1 cellular context compared by ENCODE assay signal in the genomic region with DNA sequence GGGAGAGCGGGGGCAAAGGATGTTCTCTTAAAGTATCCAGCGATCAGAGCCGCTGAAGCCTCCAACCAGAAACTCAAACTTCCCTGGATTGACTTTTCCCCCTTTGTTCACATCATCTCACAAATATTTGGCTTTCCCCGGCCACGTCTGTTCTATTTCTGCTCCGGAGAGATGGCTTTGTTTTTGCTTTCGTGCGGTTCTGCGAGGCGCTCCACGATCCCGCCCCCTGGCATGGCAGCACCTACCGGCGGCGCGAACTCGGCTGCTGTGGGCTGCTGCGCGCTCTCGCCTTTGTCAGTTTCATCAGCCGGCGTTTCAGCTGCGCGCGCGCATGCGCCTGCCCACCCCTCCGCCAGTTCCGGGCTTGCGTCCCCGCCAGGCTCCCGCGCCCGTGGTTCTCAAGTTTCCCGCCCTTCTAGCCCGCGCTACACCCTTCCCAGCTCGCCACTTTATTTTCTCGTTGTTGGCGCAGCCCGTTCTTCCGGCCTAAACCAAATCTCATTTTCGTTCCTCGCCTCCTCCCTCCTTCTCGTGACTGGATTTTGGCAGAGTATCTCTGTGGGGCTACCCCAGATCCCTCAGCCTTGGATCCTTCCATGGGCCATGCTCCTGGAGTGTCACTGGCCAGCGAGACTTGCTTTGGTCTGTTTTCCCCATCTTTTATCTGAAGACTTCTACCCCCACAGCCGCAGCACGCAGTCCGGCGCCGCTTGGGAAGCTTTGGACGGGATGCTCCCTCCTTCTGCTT.
A peak's percentile ranks its signal among the peaks of the same experiment; 100 is the strongest.
TF ChIP-seq lines count a peak whose summit lies in the region.

No MANE protein-coding gene starts in this region.

TF ChIP-seq in WTC11, 78 proteins besides CTCF, POLR2A, EP300 and RAD21 (continued from another document and continues in another):
- TF ChIP-seq ZBTB43 (CRISPR knock-in tag; IDR thresholded peaks at IDR 0.05) (0 out of 2 replicates have a peak, but pooled peaks have one; percentile 52), HMGXB4 (CRISPR knock-in tag; IDR thresholded peaks at IDR 0.05) (peak; percentile 60; the same call in 1 of the 2 replicates), TCF7 (CRISPR knock-in tag; IDR thresholded peaks at IDR 0.05; ENCODE audit: low read depth) (0 out of 2 replicates have a peak, but pooled peaks have one; percentile 52), ESRRA (CRISPR knock-in tag; IDR thresholded peaks at IDR 0.05; ENCODE audit: borderline replicate concordance) (0 out of 2 replicates have a peak, but pooled peaks have one; percentile 46), SP1 (CRISPR knock-in tag; conservative IDR thresholded peaks at IDR 0.05) (peak; percentile 56; the same call in 1 of the 2 replicates), RELA (CRISPR knock-in tag; IDR thresholded peaks at IDR 0.05; ENCODE audit: borderline replicate concordance) (0 out of 2 replicates have a peak, but pooled peaks have one; percentile 53), RORB (CRISPR knock-in tag; IDR thresholded peaks at IDR 0.05) (no peak), E2F5 (CRISPR knock-in tag; IDR thresholded peaks at IDR 0.05) (peak; percentile 99), ATF1 (CRISPR knock-in tag; IDR thresholded peaks at IDR 0.05) (0 out of 2 replicates have a peak, but pooled peaks have one; percentile 65), FOXP1 (CRISPR knock-in tag; IDR thresholded peaks at IDR 0.05; ENCODE audit: borderline replicate concordance) (0 out of 2 replicates have a peak, but pooled peaks have one; percentile 81), FOXK1 (CRISPR knock-in tag; IDR thresholded peaks at IDR 0.05) (peak; percentile 80), ZNF423 (CRISPR knock-in tag; IDR thresholded peaks at IDR 0.05) (no peak), ZNF396 (CRISPR knock-in tag; IDR thresholded peaks at IDR 0.05; ENCODE audit: borderline replicate concordance) (no peak), GRHL2 (CRISPR knock-in tag; IDR thresholded peaks at IDR 0.05; ENCODE audit: insufficient replicate concordance, severe bottlenecking) (no peak), NFE2L1 (CRISPR knock-in tag; IDR thresholded peaks at IDR 0.05) (peak; percentile 92; the same call in 1 of the 2 replicates), ZNF138 (CRISPR knock-in tag; conservative IDR thresholded peaks at IDR 0.05) (peak; percentile 68; the same call in 1 of the 2 replicates), CREB1 (CRISPR knock-in tag; IDR thresholded peaks at IDR 0.05) (peak; percentile 63; the same call in 1 of the 2 replicates), ZNF219 (CRISPR knock-in tag; IDR thresholded peaks at IDR 0.05; ENCODE audit: borderline replicate concordance) (no peak), GTF2I (CRISPR knock-in tag; conservative IDR thresholded peaks at IDR 0.05) (no peak), CREM (CRISPR knock-in tag; IDR thresholded peaks at IDR 0.05) (peak; percentile 77; the same call in 1 of the 2 replicates), FOXJ3 (CRISPR knock-in tag; IDR thresholded peaks at IDR 0.05; ENCODE audit: borderline replicate concordance) (no peak), ZNF416 (CRISPR knock-in tag; IDR thresholded peaks at IDR 0.05) (no peak), MAX (CRISPR knock-in tag; IDR thresholded peaks at IDR 0.05) (peak; percentile 96), OVOL2 (CRISPR knock-in tag; IDR thresholded peaks at IDR 0.05; ENCODE audit: borderline replicate concordance) (no peak), NR2C2 (CRISPR knock-in tag; IDR thresholded peaks at IDR 0.05) (no peak), TEAD1 (CRISPR knock-in tag; IDR thresholded peaks at IDR 0.05) (peak; percentile 83; the same call in 1 of the 2 replicates), ZNF232 (CRISPR knock-in tag; IDR thresholded peaks at IDR 0.05) (peak; percentile 82; the same call in 1 of the 2 replicates), NR3C1 (CRISPR knock-in tag; conservative IDR thresholded peaks at IDR 0.05; ENCODE audit: low read depth) (0 out of 2 replicates have a peak, but pooled peaks have one; percentile 44), JAZF1 (CRISPR knock-in tag; IDR thresholded peaks at IDR 0.05) (no peak), NFYB (CRISPR knock-in tag; conservative IDR thresholded peaks at IDR 0.05; ENCODE audit: low read depth) (no peak), ETV6 (CRISPR knock-in tag; IDR thresholded peaks at IDR 0.05) (peak; percentile 76; the same call in 1 of the 2 replicates), ZNF317 (CRISPR knock-in tag; IDR thresholded peaks at IDR 0.05; ENCODE audit: borderline replicate concordance, low read depth) (0 out of 2 replicates have a peak, but pooled peaks have one; percentile 46), IRF1 (CRISPR knock-in tag; IDR thresholded peaks at IDR 0.05) (peak; percentile 86)
- TF ChIP-seq, protein P1, sequence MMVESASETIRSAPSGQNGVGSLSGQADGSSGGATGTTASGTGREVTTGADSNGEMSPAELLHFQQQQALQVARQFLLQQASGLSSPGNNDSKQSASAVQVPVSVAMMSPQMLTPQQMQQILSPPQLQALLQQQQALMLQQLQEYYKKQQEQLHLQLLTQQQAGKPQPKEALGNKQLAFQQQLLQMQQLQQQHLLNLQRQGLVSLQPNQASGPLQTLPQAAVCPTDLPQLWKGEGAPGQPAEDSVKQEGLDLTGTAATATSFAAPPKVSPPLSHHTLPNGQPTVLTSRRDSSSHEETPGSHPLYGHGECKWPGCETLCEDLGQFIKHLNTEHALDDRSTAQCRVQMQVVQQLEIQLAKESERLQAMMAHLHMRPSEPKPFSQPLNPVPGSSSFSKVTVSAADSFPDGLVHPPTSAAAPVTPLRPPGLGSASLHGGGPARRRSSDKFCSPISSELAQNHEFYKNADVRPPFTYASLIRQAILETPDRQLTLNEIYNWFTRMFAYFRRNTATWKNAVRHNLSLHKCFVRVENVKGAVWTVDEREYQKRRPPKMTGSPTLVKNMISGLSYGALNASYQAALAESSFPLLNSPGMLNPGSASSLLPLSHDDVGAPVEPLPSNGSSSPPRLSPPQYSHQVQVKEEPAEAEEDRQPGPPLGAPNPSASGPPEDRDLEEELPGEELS (CRISPR knock-in tag; IDR thresholded peaks at IDR 0.05), result peak; percentile 70
- TF ChIP-seq, protein P2, sequence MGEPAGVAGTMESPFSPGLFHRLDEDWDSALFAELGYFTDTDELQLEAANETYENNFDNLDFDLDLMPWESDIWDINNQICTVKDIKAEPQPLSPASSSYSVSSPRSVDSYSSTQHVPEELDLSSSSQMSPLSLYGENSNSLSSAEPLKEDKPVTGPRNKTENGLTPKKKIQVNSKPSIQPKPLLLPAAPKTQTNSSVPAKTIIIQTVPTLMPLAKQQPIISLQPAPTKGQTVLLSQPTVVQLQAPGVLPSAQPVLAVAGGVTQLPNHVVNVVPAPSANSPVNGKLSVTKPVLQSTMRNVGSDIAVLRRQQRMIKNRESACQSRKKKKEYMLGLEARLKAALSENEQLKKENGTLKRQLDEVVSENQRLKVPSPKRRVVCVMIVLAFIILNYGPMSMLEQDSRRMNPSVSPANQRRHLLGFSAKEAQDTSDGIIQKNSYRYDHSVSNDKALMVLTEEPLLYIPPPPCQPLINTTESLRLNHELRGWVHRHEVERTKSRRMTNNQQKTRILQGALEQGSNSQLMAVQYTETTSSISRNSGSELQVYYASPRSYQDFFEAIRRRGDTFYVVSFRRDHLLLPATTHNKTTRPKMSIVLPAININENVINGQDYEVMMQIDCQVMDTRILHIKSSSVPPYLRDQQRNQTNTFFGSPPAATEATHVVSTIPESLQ (CRISPR knock-in tag; IDR thresholded peaks at IDR 0.05), result no peak
- TF ChIP-seq, protein P3, sequence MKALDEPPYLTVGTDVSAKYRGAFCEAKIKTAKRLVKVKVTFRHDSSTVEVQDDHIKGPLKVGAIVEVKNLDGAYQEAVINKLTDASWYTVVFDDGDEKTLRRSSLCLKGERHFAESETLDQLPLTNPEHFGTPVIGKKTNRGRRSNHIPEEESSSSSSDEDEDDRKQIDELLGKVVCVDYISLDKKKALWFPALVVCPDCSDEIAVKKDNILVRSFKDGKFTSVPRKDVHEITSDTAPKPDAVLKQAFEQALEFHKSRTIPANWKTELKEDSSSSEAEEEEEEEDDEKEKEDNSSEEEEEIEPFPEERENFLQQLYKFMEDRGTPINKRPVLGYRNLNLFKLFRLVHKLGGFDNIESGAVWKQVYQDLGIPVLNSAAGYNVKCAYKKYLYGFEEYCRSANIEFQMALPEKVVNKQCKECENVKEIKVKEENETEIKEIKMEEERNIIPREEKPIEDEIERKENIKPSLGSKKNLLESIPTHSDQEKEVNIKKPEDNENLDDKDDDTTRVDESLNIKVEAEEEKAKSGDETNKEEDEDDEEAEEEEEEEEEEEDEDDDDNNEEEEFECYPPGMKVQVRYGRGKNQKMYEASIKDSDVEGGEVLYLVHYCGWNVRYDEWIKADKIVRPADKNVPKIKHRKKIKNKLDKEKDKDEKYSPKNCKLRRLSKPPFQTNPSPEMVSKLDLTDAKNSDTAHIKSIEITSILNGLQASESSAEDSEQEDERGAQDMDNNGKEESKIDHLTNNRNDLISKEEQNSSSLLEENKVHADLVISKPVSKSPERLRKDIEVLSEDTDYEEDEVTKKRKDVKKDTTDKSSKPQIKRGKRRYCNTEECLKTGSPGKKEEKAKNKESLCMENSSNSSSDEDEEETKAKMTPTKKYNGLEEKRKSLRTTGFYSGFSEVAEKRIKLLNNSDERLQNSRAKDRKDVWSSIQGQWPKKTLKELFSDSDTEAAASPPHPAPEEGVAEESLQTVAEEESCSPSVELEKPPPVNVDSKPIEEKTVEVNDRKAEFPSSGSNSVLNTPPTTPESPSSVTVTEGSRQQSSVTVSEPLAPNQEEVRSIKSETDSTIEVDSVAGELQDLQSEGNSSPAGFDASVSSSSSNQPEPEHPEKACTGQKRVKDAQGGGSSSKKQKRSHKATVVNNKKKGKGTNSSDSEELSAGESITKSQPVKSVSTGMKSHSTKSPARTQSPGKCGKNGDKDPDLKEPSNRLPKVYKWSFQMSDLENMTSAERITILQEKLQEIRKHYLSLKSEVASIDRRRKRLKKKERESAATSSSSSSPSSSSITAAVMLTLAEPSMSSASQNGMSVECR (CRISPR knock-in tag; IDR thresholded peaks at IDR 0.05; ENCODE audit: borderline replicate concordance), result peak; percentile 58; the same call in 1 of the 2 replicates
- TF ChIP-seq, protein P4, sequence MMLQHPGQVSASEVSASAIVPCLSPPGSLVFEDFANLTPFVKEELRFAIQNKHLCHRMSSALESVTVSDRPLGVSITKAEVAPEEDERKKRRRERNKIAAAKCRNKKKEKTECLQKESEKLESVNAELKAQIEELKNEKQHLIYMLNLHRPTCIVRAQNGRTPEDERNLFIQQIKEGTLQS (CRISPR knock-in tag; conservative IDR thresholded peaks at IDR 0.05), result no peak
- TF ChIP-seq, protein P5, sequence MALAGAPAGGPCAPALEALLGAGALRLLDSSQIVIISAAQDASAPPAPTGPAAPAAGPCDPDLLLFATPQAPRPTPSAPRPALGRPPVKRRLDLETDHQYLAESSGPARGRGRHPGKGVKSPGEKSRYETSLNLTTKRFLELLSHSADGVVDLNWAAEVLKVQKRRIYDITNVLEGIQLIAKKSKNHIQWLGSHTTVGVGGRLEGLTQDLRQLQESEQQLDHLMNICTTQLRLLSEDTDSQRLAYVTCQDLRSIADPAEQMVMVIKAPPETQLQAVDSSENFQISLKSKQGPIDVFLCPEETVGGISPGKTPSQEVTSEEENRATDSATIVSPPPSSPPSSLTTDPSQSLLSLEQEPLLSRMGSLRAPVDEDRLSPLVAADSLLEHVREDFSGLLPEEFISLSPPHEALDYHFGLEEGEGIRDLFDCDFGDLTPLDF (CRISPR knock-in tag; IDR thresholded peaks at IDR 0.05), result peak; percentile 71; the same call in 1 of the 2 replicates
- TF ChIP-seq, protein P6, sequence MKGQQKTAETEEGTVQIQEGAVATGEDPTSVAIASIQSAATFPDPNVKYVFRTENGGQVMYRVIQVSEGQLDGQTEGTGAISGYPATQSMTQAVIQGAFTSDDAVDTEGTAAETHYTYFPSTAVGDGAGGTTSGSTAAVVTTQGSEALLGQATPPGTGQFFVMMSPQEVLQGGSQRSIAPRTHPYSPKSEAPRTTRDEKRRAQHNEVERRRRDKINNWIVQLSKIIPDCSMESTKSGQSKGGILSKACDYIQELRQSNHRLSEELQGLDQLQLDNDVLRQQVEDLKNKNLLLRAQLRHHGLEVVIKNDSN (CRISPR knock-in tag; IDR thresholded peaks at IDR 0.05), result peak; percentile 70; the same call in 1 of the 2 replicates
- TF ChIP-seq, protein P7, sequence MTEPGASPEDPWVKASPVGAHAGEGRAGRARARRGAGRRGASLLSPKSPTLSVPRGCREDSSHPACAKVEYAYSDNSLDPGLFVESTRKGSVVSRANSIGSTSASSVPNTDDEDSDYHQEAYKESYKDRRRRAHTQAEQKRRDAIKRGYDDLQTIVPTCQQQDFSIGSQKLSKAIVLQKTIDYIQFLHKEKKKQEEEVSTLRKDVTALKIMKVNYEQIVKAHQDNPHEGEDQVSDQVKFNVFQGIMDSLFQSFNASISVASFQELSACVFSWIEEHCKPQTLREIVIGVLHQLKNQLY (CRISPR knock-in tag; IDR thresholded peaks at IDR 0.05), result 0 out of 2 replicates have a peak, but pooled peaks have one; percentile 29
